Comparison of ENCODE assay signal across 1 cellular context in genomic region chr6:111747791-111748190, GRCh38.
TF ChIP-seq lines count a peak whose summit lies in the region.

No MANE protein-coding gene starts in this region.

TF ChIP-seq in GM12878, 131 proteins besides CTCF, POLR2A, EP300 and RAD21 (continued from another document):
- TF ChIP-seq, protein P1, sequence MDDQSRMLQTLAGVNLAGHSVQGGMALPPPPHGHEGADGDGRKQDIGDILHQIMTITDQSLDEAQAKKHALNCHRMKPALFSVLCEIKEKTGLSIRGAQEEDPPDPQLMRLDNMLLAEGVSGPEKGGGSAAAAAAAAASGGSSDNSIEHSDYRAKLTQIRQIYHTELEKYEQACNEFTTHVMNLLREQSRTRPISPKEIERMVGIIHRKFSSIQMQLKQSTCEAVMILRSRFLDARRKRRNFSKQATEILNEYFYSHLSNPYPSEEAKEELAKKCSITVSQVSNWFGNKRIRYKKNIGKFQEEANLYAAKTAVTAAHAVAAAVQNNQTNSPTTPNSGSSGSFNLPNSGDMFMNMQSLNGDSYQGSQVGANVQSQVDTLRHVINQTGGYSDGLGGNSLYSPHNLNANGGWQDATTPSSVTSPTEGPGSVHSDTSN (IDR thresholded peaks at IDR 0.05; ENCODE audit: insufficient replicate concordance, low read depth, low read length) = no peak
